8 cellular contexts compared by ENCODE assay signal in genomic region chr1:176205322-176205914, GRCh38. TPM values are rescaled to one million over a fixed set of nuclear protein-coding genes. Genes with fewer than 3 reads are reported as not detected.
DNase-seq lines count a peak whose midpoint lies in the region; ATAC-seq and TF ChIP-seq lines count a peak whose summit lies in the region.

No MANE protein-coding gene starts in this region.

- peaks cover 45 to 55% of the 10 kb centered on the region in 2 donors for H3K4me1 Mint-ChIP-seq in natural killer cell

- H3K36me3 Mint-ChIP-seq in natural killer cell, result no peaks in the 10 kb centered on the region

- DNase-seq in MV-4-11 (lab: John Stamatoyannopoulos, UW) (peak; percentile 14), colonic mucosa (no peak), natural killer cell (no peak), NCI-H774 (lab: John Stamatoyannopoulos, UW) (no peak), NCI-H1048 (lab: John Stamatoyannopoulos, UW) (no peak)

- intact Hi-C loops in colonic mucosa (cut with DNase I), result no loop called here
- intact Hi-C loops in natural killer cell (cut with micrococcal nuclease), result no loop called here

- no peaks in the 10 kb centered on the region for H3K36me3 ChIP-seq in ES-I3 (ENCODE audit: insufficient read depth, low read length)
- H3K36me3 ChIP-seq in colonic mucosa, result no peaks in the 10 kb centered on the region

- no peaks in the 10 kb centered on the region for H3K27me3 Mint-ChIP-seq in natural killer cell (ENCODE audit: low read depth in 2 of 2)

- TF ChIP-seq CTCF in colonic mucosa (IDR thresholded peaks at IDR 0.05) (no peak), natural killer cell (IDR thresholded peaks at IDR 0.05) (no peak)

- H3K27ac ChIP-seq in colonic mucosa, result peak overlapping the region; percentile 96

- H3K27ac Mint-ChIP-seq in natural killer cell, result peak overlapping the region; percentile 98 to 100

- H3K27me3 ChIP-seq in colonic mucosa, result no peaks in the 10 kb centered on the region

- no peaks in the 10 kb centered on the region for H3K9me3 Mint-ChIP-seq in natural killer cell

- peak overlapping the region; percentile 99 for H3K4me3 Mint-ChIP-seq in natural killer cell

- H3K9ac ChIP-seq in ES-I3 (ENCODE audit: low read depth, low read length) (peak overlapping the region; percentile 86), colonic mucosa (ENCODE audit: low read depth in 2 of 2, low read length in 2 of 2) (peak overlapping the region in 1 of 2 donors; percentile 97)

- H3K4me1 ChIP-seq in ES-I3 (ENCODE audit: insufficient read depth, low read length) (peaks cover 12% of the 10 kb centered on the region), colonic mucosa (peaks cover 17% of the 10 kb centered on the region)

- H3K9me3 ChIP-seq in ES-I3 (ENCODE audit: control insufficient read depth, insufficient read depth, low read length) (no peaks in the 10 kb centered on the region), colonic mucosa (no peaks in the 10 kb centered on the region)

- H3K4me3 ChIP-seq in colonic mucosa, result peak overlapping the region; percentile 71

- no peak for ATAC-seq in natural killer cell
- ATAC-seq in HG02588 (IDR thresholded peaks at IDR 0.05; ENCODE audit: unreplicated experiment), result no peak
- no peak for ATAC-seq in HG03457 (IDR thresholded peaks at IDR 0.05; ENCODE audit: unreplicated experiment)

RNA-seq across cellular contexts. Expression of gene COP1, which starts 1.7 kb away (rescaled TPM):
- total RNA-seq in colonic mucosa (10 to 100 TPM; 52.2 to 70.7 TPM), natural killer cell (10 to 100 TPM; 56.2 to 70.9 (median 60.9) TPM)
